In the genomic region with DNA sequence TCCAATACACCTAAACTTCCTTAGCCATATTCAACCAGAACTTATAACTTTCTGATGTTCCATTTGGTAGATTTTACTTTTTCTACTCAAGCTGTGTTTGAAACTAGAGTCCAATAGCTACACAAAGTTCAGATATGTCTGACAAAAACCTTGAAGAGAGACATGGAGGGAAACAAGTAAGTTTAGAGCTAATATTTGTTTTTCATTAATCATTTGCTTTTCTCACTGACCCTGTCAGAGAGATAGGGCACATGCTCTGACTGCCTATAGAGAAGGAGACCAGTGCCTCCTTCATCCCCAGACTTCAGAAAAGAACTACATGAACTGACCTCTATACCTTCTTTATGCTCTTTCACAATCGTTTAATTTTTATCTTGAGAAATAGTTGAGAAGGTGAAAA, we compare ENCODE assay signal across 1 cellular context.
TF ChIP-seq lines count a peak whose summit lies in the region.

No MANE protein-coding gene starts in this region.

TF ChIP-seq in HepG2, 621 proteins besides CTCF, POLR2A, EP300 and RAD21 (continued from another document):
- TF ChIP-seq ARID5B (CRISPR knock-in tag; IDR thresholded peaks at IDR 0.05) (peak; percentile 83), HNF4G (IDR thresholded peaks at IDR 0.05; ENCODE audit: borderline replicate concordance, low read depth, low read length) (peak; percentile 11; the same call in 1 of the 2 replicates), HNF4G (CRISPR knock-in tag; IDR thresholded peaks at IDR 0.05; ENCODE audit: borderline replicate concordance, low read depth) (no peak), GTF2F1 (IDR thresholded peaks at IDR 0.05; ENCODE audit: low read length) (no peak), HNRNPUL1 (IDR thresholded peaks at IDR 0.05; ENCODE audit: low read depth, low read length) (peak; percentile 95), TOE1 (CRISPR knock-in tag; IDR thresholded peaks at IDR 0.05) (0 out of 2 replicates have a peak, but pooled peaks have one; percentile 37), CSRNP1 (CRISPR knock-in tag; IDR thresholded peaks at IDR 0.05) (peak; percentile 41; the same call in 1 of the 2 replicates), ASH2L (IDR thresholded peaks at IDR 0.05; ENCODE audit: insufficient read length, low read depth, low read length) (peak; percentile 48), AHDC1 (CRISPR knock-in tag; IDR thresholded peaks at IDR 0.05; ENCODE audit: borderline replicate concordance) (peak; percentile 63; the same call in 1 of the 2 replicates), MEIS2 (CRISPR knock-in tag; IDR thresholded peaks at IDR 0.05) (0 out of 2 replicates have a peak, but pooled peaks have one; percentile 36), ELF3 (CRISPR knock-in tag; IDR thresholded peaks at IDR 0.05) (peak; percentile 58), ATRX (CRISPR knock-in tag; IDR thresholded peaks at IDR 0.05; ENCODE audit: borderline replicate concordance) (no peak), ZNF589 (CRISPR knock-in tag; conservative IDR thresholded peaks at IDR 0.05) (no peak), HNF4A (CRISPR knock-in tag; IDR thresholded peaks at IDR 0.05) (peak; percentile 65), BHLHE40 (IDR thresholded peaks at IDR 0.05; ENCODE audit: low read length) (0 out of 2 replicates have a peak, but pooled peaks have one; percentile 10), ZNF224 (CRISPR knock-in tag; IDR thresholded peaks at IDR 0.05) (no peak), BRF2 (CRISPR knock-in tag; IDR thresholded peaks at IDR 0.05) (peak; percentile 35; the same call in 1 of the 2 replicates), ZNF550 (CRISPR knock-in tag; IDR thresholded peaks at IDR 0.05; ENCODE audit: borderline replicate concordance) (no peak), MED1 (CRISPR knock-in tag; IDR thresholded peaks at IDR 0.05) (peak; percentile 43; the same call in 1 of the 2 replicates), YY1 (IDR thresholded peaks at IDR 0.05; ENCODE audit: insufficient read depth, insufficient replicate concordance, low read depth, low read length) (peak; percentile 37), HMG20A (CRISPR knock-in tag; IDR thresholded peaks at IDR 0.05; ENCODE audit: borderline replicate concordance) (peak; percentile 73; the same call in 1 of the 2 replicates), HDAC2 (CRISPR knock-in tag; IDR thresholded peaks at IDR 0.05) (peak; percentile 32; the same call in 1 of the 2 replicates), RERE (CRISPR knock-in tag; IDR thresholded peaks at IDR 0.05; ENCODE audit: low read depth) (no peak)
- TF ChIP-seq, protein P1, sequence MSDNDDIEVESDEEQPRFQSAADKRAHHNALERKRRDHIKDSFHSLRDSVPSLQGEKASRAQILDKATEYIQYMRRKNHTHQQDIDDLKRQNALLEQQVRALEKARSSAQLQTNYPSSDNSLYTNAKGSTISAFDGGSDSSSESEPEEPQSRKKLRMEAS (IDR thresholded peaks at IDR 0.05) = peak; percentile 71
- TF ChIP-seq, protein P2, sequence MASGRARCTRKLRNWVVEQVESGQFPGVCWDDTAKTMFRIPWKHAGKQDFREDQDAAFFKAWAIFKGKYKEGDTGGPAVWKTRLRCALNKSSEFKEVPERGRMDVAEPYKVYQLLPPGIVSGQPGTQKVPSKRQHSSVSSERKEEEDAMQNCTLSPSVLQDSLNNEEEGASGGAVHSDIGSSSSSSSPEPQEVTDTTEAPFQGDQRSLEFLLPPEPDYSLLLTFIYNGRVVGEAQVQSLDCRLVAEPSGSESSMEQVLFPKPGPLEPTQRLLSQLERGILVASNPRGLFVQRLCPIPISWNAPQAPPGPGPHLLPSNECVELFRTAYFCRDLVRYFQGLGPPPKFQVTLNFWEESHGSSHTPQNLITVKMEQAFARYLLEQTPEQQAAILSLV (CRISPR knock-in tag; IDR thresholded peaks at IDR 0.05; ENCODE audit: borderline replicate concordance) = no peak
- TF ChIP-seq, protein P3, sequence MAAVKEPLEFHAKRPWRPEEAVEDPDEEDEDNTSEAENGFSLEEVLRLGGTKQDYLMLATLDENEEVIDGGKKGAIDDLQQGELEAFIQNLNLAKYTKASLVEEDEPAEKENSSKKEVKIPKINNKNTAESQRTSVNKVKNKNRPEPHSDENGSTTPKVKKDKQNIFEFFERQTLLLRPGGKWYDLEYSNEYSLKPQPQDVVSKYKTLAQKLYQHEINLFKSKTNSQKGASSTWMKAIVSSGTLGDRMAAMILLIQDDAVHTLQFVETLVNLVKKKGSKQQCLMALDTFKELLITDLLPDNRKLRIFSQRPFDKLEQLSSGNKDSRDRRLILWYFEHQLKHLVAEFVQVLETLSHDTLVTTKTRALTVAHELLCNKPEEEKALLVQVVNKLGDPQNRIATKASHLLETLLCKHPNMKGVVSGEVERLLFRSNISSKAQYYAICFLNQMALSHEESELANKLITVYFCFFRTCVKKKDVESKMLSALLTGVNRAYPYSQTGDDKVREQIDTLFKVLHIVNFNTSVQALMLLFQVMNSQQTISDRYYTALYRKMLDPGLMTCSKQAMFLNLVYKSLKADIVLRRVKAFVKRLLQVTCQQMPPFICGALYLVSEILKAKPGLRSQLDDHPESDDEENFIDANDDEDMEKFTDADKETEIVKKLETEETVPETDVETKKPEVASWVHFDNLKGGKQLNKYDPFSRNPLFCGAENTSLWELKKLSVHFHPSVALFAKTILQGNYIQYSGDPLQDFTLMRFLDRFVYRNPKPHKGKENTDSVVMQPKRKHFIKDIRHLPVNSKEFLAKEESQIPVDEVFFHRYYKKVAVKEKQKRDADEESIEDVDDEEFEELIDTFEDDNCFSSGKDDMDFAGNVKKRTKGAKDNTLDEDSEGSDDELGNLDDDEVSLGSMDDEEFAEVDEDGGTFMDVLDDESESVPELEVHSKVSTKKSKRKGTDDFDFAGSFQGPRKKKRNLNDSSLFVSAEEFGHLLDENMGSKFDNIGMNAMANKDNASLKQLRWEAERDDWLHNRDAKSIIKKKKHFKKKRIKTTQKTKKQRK (IDR thresholded peaks at IDR 0.05; ENCODE audit: low read length) = no peak
TF ChIP-seq in HepG2: peak in this region for 71.
